18 cellular contexts compared by ENCODE assay signal in the genomic region with DNA sequence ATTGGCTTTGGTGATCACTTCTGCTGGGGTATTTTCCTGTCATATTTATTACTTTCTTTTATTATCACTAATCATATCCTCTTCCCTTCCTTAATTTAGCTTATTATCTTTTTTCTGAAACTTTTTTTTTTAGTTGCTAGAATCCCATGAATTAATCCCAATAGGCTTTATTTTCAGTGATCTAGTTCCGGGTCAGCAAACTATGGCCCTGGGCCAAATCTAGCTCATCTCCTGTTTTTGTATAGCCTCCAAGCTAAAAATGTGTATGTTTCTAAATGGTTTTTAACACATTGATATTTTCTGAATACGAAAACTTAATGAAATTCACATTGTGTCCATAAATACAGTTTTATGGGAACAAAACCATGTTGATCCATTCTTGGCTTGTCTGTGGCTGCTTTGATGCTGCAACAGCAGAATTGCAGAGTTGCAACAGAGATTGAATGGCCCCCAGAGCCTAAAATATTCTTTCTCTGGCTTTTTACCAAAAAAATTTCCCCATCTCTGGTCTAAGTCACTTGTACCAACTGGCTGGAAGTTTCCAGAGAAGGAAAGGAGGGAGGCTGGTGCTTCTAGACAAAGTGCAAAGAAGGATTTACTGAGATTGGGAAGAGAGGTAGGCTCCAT. TPM values are rescaled to one million over a fixed set of nuclear protein-coding genes. Genes with fewer than 3 reads are reported as not detected.
A peak's percentile ranks its signal among the peaks of the same experiment; 100 is the strongest.
DNase-seq lines count a peak whose midpoint lies in the region; TF ChIP-seq lines count a peak whose summit lies in the region.
"Had no signal": no experiment of that assay in that cellular context is flagged by ENCODE, and none has a peak within 500 bp of the region (broad histone marks: within the 10 kb centered on the region; RNA-seq: fewer than 3 reads in every experiment).

No MANE protein-coding gene starts in this region.

- H3K36me3 ChIP-seq in KOPT-K1 (ENCODE audit: insufficient read depth, low read length), result no peaks in the 10 kb centered on the region; the same call in 1 of the 2 replicates
- H3K36me3 ChIP-seq: cardiac muscle cell had no signal

- H3K9me3 ChIP-seq in KOPT-K1 (ENCODE audit: insufficient read depth, low read length, poor library complexity, severe bottlenecking), result no peaks in the 10 kb centered on the region
- H3K9me3 ChIP-seq: stomach had no signal

- no peak overlapping the region for H3K27ac Mint-ChIP-seq in activated naive CD8-positive, alpha-beta T cell treated with anti-CD3 and anti-CD28 coated beads for 36 hours
- H3K27ac Mint-ChIP-seq: B cell had no signal

- DNase-seq in coronary artery (ENCODE audit: low spot score) (peak; percentile 52), superior temporal gyrus (ENCODE audit: extremely low spot score) (peak; percentile 34), cortex of kidney (lab: John Stamatoyannopoulos, UW) (no peak), COLO668 (lab: John Stamatoyannopoulos, UW; ENCODE audit: unreplicated experiment) (no peak), C1 segment of cervical spinal cord (lab: John Stamatoyannopoulos, UW) (no peak)
- no peak for DNase-seq in activated naive CD8-positive, alpha-beta T cell treated with anti-CD3 and anti-CD28 coated beads for 36 hours
- DNase-seq: activated CD4-positive, CD25-positive, alpha-beta regulatory T cell; kidney glomerular epithelial cell; NCI-H1436 treated with DMSO at 0.1 percent for 48 hours; NCI-H2171 treated with DMSO at 0.1 percent for 48 hours; NCI-H774; stomach had no signal

- no peak for TF ChIP-seq CTCF in coronary artery (IDR thresholded peaks at IDR 0.05)

- no peaks in the 10 kb centered on the region for H3K9me3 Mint-ChIP-seq in activated naive CD8-positive, alpha-beta T cell treated with anti-CD3 and anti-CD28 coated beads for 36 hours
- H3K9me3 Mint-ChIP-seq: neural crest cell had no signal

- H3K27me3 Mint-ChIP-seq in activated naive CD8-positive, alpha-beta T cell treated with anti-CD3 and anti-CD28 coated beads for 36 hours, result no peaks in the 10 kb centered on the region
- H3K27me3 Mint-ChIP-seq: B cell had no signal

- no peak overlapping the region for H3K4me3 ChIP-seq in coronary artery
- H3K4me3 ChIP-seq: cardiac muscle cell, GM12878, stomach had no signal

- no peaks in the 10 kb centered on the region for H3K27me3 ChIP-seq in layer of hippocampus (ENCODE audit: control insufficient read depth, insufficient read depth, low read length)
- H3K27me3 ChIP-seq: cardiac muscle cell, stomach had no signal

- H3K27ac ChIP-seq in KOPT-K1 (ENCODE audit: low read depth, low read length, poor library complexity, severe bottlenecking) (peak overlapping the region; percentile 55), coronary artery (peak overlapping the region in 1 of 2 donors; percentile 78), layer of hippocampus (ENCODE audit: low read depth, low read length) (peak overlapping the region; percentile 0)
- H3K27ac ChIP-seq: cardiac muscle cell had no signal

- H3K4me3 Mint-ChIP-seq in activated naive CD8-positive, alpha-beta T cell treated with anti-CD3 and anti-CD28 coated beads for 36 hours, result no peak overlapping the region
- H3K4me3 Mint-ChIP-seq: B cell, neural crest cell had no signal

- H3K36me3 Mint-ChIP-seq in activated naive CD8-positive, alpha-beta T cell treated with anti-CD3 and anti-CD28 coated beads for 36 hours, result no peaks in the 10 kb centered on the region

- peaks cover 2% of the 10 kb centered on the region for H3K4me1 Mint-ChIP-seq in activated naive CD8-positive, alpha-beta T cell treated with anti-CD3 and anti-CD28 coated beads for 36 hours

RNA-seq across cellular contexts. Expression of gene ZNF664, which starts 47.5 kb away (rescaled TPM):
- 10 to 100 TPM; 54.4 to 56.8 TPM for total RNA-seq in activated naive CD8-positive, alpha-beta T cell treated with anti-CD3 and anti-CD28 coated beads for 36 hours

RNA-seq across cellular contexts. Expression of gene CCDC92, which starts 47.9 kb away (rescaled TPM):
- 1 to 10 TPM; 4.8 to 5.0 TPM for total RNA-seq in activated naive CD8-positive, alpha-beta T cell treated with anti-CD3 and anti-CD28 coated beads for 36 hours

Comparison
In these comparisons a context has a peak if more than half of its experiments do, and no peak if none do; other contexts are left out.
1. DNase-seq: peak in coronary artery (single experiment) and superior temporal gyrus (single experiment); none in activated naive CD8-positive, alpha-beta T cell treated with anti-CD3 and anti-CD28 coated beads for 36 hours (single experiment), cortex of kidney (single experiment), COLO668 (single experiment) and C1 segment of cervical spinal cord (0 of 14).